In genomic region chr4:25030283-25031076, GRCh38 we compare ENCODE assay signal across 1 cellular context.
TF ChIP-seq lines count a peak whose summit lies in the region.

LGI2 (minus strand) TSS chr4:25030946; CDS start chr4:25030693, 253 bp downstream.

TF ChIP-seq in HEK293, 187 proteins besides CTCF, POLR2A, EP300 and RAD21 (continued from another document):
- TF ChIP-seq PATZ1 (tag by site-specific recombination; IDR thresholded peaks at IDR 0.05) (0 out of 2 replicates have a peak, but pooled peaks have one; percentile 17), ZNF660 (tag by site-specific recombination; IDR thresholded peaks at IDR 0.05) (no peak), PRDM6 (tag by site-specific recombination; IDR thresholded peaks at IDR 0.05) (no peak), ZSCAN23 (tag by site-specific recombination; IDR thresholded peaks at IDR 0.05) (no peak), ZNF24 (tag by site-specific recombination; IDR thresholded peaks at IDR 0.05) (no peak), ZNF830 (tag by site-specific recombination; IDR thresholded peaks at IDR 0.05; ENCODE audit: low read depth) (no peak), OVOL3 (tag by site-specific recombination; IDR thresholded peaks at IDR 0.05) (no peak), ZNF174 (tag by site-specific recombination; IDR thresholded peaks at IDR 0.05) (no peak), ZNF76 (tag by site-specific recombination; IDR thresholded peaks at IDR 0.05; ENCODE audit: borderline replicate concordance, low read depth) (no peak), ZNF596 (tag by site-specific recombination; IDR thresholded peaks at IDR 0.05) (no peak), ZNF654 (tag by site-specific recombination; IDR thresholded peaks at IDR 0.05; ENCODE audit: low read depth) (no peak), KLF16 (tag by site-specific recombination; IDR thresholded peaks at IDR 0.05) (no peak), ZNF175 (tag by site-specific recombination; IDR thresholded peaks at IDR 0.05) (no peak), ZBTB26 (tag by site-specific recombination; optimal IDR thresholded peaks at IDR 0.05) (peak; percentile 53), ZNF561 (tag by site-specific recombination; IDR thresholded peaks at IDR 0.05; ENCODE audit: borderline replicate concordance) (no peak), HOXD13 (CRISPR knock-in tag; IDR thresholded peaks at IDR 0.05; ENCODE audit: borderline replicate concordance) (no peak), ZNF248 (tag by site-specific recombination; IDR thresholded peaks at IDR 0.05) (no peak), GLIS1 (tag by site-specific recombination; IDR thresholded peaks at IDR 0.05) (peak; percentile 1; the same call in 1 of the 2 replicates), ZFP69B (tag by site-specific recombination; IDR thresholded peaks at IDR 0.05) (no peak), KLF9 (tag by site-specific recombination; IDR thresholded peaks at IDR 0.05; ENCODE audit: low read depth) (no peak), ZNF19 (tag by site-specific recombination; IDR thresholded peaks at IDR 0.05; ENCODE audit: low read depth) (no peak), ZNF335 (tag by site-specific recombination; conservative IDR thresholded peaks at IDR 0.05) (peak; percentile 32), ZNF571 (tag by site-specific recombination; IDR thresholded peaks at IDR 0.05) (no peak), PRDM1 (tag by site-specific recombination; IDR thresholded peaks at IDR 0.05) (no peak), KLF1 (tag by site-specific recombination; IDR thresholded peaks at IDR 0.05) (no peak), ZNF292 (tag by site-specific recombination; IDR thresholded peaks at IDR 0.05; ENCODE audit: borderline replicate concordance, low read depth) (no peak), ZNF423 (tag by site-specific recombination; IDR thresholded peaks at IDR 0.05) (no peak), ZNF791 (tag by site-specific recombination; IDR thresholded peaks at IDR 0.05) (no peak), ELK4 (IDR thresholded peaks at IDR 0.05; ENCODE audit: borderline replicate concordance, low read depth, low read length) (no peak), ZNF157 (tag by site-specific recombination; IDR thresholded peaks at IDR 0.05) (no peak), ZFP37 (tag by site-specific recombination; IDR thresholded peaks at IDR 0.05) (no peak)
- TF ChIP-seq, protein P1, sequence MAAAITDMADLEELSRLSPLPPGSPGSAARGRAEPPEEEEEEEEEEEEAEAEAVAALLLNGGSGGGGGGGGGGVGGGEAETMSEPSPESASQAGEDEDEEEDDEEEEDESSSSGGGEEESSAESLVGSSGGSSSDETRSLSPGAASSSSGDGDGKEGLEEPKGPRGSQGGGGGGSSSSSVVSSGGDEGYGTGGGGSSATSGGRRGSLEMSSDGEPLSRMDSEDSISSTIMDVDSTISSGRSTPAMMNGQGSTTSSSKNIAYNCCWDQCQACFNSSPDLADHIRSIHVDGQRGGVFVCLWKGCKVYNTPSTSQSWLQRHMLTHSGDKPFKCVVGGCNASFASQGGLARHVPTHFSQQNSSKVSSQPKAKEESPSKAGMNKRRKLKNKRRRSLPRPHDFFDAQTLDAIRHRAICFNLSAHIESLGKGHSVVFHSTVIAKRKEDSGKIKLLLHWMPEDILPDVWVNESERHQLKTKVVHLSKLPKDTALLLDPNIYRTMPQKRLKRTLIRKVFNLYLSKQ (tag by site-specific recombination; IDR thresholded peaks at IDR 0.05; ENCODE audit: borderline replicate concordance): no peak
- TF ChIP-seq, protein P2, sequence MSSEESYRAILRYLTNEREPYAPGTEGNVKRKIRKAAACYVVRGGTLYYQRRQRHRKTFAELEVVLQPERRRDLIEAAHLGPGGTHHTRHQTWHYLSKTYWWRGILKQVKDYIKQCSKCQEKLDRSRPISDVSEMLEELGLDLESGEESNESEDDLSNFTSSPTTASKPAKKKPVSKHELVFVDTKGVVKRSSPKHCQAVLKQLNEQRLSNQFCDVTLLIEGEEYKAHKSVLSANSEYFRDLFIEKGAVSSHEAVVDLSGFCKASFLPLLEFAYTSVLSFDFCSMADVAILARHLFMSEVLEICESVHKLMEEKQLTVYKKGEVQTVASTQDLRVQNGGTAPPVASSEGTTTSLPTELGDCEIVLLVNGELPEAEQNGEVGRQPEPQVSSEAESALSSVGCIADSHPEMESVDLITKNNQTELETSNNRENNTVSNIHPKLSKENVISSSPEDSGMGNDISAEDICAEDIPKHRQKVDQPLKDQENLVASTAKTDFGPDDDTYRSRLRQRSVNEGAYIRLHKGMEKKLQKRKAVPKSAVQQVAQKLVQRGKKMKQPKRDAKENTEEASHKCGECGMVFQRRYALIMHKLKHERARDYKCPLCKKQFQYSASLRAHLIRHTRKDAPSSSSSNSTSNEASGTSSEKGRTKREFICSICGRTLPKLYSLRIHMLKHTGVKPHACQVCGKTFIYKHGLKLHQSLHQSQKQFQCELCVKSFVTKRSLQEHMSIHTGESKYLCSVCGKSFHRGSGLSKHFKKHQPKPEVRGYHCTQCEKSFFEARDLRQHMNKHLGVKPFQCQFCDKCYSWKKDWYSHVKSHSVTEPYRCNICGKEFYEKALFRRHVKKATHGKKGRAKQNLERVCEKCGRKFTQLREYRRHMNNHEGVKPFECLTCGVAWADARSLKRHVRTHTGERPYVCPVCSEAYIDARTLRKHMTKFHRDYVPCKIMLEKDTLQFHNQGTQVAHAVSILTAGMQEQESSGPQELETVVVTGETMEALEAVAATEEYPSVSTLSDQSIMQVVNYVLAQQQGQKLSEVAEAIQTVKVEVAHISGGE (tag by site-specific recombination; conservative IDR thresholded peaks at IDR 0.05; ENCODE audit: low read depth): no peak
- TF ChIP-seq, protein P3, sequence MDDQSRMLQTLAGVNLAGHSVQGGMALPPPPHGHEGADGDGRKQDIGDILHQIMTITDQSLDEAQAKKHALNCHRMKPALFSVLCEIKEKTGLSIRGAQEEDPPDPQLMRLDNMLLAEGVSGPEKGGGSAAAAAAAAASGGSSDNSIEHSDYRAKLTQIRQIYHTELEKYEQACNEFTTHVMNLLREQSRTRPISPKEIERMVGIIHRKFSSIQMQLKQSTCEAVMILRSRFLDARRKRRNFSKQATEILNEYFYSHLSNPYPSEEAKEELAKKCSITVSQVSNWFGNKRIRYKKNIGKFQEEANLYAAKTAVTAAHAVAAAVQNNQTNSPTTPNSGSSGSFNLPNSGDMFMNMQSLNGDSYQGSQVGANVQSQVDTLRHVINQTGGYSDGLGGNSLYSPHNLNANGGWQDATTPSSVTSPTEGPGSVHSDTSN (CRISPR knock-in tag; IDR thresholded peaks at IDR 0.05): no peak
- TF ChIP-seq, protein P4, sequence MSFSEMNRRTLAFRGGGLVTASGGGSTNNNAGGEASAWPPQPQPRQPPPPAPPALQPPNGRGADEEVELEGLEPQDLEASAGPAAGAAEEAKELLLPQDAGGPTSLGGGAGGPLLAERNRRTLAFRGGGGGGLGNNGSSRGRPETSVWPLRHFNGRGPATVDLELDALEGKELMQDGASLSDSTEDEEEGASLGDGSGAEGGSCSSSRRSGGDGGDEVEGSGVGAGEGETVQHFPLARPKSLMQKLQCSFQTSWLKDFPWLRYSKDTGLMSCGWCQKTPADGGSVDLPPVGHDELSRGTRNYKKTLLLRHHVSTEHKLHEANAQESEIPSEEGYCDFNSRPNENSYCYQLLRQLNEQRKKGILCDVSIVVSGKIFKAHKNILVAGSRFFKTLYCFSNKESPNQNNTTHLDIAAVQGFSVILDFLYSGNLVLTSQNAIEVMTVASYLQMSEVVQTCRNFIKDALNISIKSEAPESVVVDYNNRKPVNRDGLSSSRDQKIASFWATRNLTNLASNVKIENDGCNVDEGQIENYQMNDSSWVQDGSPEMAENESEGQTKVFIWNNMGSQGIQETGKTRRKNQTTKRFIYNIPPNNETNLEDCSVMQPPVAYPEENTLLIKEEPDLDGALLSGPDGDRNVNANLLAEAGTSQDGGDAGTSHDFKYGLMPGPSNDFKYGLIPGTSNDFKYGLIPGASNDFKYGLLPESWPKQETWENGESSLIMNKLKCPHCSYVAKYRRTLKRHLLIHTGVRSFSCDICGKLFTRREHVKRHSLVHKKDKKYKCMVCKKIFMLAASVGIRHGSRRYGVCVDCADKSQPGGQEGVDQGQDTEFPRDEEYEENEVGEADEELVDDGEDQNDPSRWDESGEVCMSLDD (tag by site-specific recombination; IDR thresholded peaks at IDR 0.05): no peak
